Comparison of ENCODE assay signal across 1 cellular context in the genomic region with DNA sequence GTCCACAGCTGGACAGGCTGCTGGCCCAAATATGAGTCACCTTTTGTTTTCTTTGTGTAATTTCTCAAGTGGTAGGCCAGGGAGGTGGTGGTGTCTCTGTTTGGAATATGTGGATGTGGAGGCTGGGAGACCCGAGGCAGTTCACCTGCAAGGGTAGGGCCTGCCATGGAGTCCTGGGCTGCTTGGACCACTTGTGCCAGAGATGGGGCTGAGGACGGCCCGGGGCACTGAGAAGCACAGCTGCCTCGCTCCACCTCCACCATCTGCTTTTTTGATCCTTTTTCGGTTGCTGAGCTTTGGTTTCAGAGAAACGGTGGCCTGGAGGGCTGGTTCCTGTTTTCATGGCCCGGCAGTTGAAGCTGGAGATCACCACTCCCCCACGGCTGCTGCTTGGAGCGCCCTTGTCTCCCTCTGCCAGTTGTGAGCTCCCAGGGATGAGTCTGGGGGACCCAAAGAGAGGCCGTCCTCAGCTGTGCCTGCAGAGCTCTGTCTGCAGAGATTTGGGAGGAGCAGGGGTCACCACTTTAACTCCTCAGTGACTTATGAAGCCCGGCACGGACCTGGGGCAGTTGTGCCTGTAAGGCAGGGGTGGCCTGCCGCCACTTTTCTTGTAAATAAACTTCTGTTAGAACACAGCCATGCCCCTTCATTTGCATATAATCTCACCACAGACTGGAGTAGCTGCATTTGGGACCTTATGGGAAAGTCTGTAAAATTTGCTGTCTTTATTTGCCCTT.
TF ChIP-seq lines count a peak whose summit lies in the region.

No MANE protein-coding gene starts in this region.

TF ChIP-seq in GM12878, 131 proteins besides CTCF, POLR2A, EP300 and RAD21 (continued from another document):
- TF ChIP-seq, protein P1, sequence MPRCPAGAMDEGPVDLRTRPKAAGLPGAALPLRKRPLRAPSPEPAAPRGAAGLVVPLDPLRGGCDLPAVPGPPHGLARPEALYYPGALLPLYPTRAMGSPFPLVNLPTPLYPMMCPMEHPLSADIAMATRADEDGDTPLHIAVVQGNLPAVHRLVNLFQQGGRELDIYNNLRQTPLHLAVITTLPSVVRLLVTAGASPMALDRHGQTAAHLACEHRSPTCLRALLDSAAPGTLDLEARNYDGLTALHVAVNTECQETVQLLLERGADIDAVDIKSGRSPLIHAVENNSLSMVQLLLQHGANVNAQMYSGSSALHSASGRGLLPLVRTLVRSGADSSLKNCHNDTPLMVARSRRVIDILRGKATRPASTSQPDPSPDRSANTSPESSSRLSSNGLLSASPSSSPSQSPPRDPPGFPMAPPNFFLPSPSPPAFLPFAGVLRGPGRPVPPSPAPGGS (IDR thresholded peaks at IDR 0.05; ENCODE audit: borderline replicate concordance, insufficient read depth, low read depth, low read length, poor library complexity, severe bottlenecking) = no peak
- peak; percentile 74 for TF ChIP-seq KLF5 (IDR thresholded peaks at IDR 0.05; ENCODE audit: partially characterized antibody)
